Comparison of ENCODE assay signal across 7 cellular contexts in the genomic region with DNA sequence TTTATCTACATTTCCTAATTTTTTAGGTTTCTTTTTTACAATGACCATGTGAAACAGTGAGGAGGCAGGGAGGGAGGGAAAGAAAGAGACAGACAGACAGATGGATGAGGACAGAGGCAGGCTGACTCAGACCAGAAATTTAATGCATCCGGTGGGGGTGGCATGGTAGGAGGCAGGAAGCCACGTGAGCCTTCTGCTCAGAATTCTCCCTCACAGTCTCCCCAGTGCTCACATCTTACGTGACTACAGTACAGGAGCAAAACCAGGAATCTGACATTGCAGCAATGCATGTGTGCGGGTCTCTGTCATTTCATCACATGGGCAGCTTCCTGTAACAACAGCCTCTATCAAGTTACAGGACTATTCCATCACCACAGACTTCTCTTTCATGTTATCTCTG. TPM values are rescaled to one million over a fixed set of nuclear protein-coding genes. Genes with fewer than 3 reads are reported as not detected.
DNase-seq lines count a peak whose midpoint lies in the region; ATAC-seq lines count a peak whose summit lies in the region.
"Not testable (repeated sequence)": the region's sequence is repeated elsewhere in the genome, so short reads cannot be mapped to it uniquely, and the experiment has no call there.

No MANE protein-coding gene starts in this region.

- H3K36me3 Mint-ChIP-seq in activated CD4-positive, alpha-beta T cell treated with anti-CD3 and anti-CD28 coated beads for 36 hours (ENCODE audit: low read depth); naive B cell: not testable (repeated sequence)

- DNase-seq in activated CD4-positive, alpha-beta T cell treated with anti-CD3 and anti-CD28 coated beads for 36 hours; naive B cell: not testable (repeated sequence)

- H3K27ac Mint-ChIP-seq in activated CD4-positive, alpha-beta T cell treated with anti-CD3 and anti-CD28 coated beads for 36 hours; naive B cell: not testable (repeated sequence)

- not testable (repeated sequence) for H3K4me3 Mint-ChIP-seq in activated CD4-positive, alpha-beta T cell treated with anti-CD3 and anti-CD28 coated beads for 36 hours; naive B cell

- not testable (repeated sequence) for H3K4me1 Mint-ChIP-seq in activated CD4-positive, alpha-beta T cell treated with anti-CD3 and anti-CD28 coated beads for 36 hours; naive B cell

- POLR2A ChIA-PET in activated CD4-positive, alpha-beta T cell treated with anti-CD3 and anti-CD28 coated beads for 36 hours (lab: Charles Lee), result not testable (repeated sequence)

- H3K27me3 Mint-ChIP-seq in activated CD4-positive, alpha-beta T cell treated with anti-CD3 and anti-CD28 coated beads for 36 hours; naive B cell: not testable (repeated sequence)

- ATAC-seq in GM18868 (IDR thresholded peaks at IDR 0.05; ENCODE audit: unreplicated experiment) (peak; percentile 96), GM19468 (IDR thresholded peaks at IDR 0.05; ENCODE audit: extremely low read depth, unreplicated experiment) (peak; percentile 92), HG02571 (IDR thresholded peaks at IDR 0.05; ENCODE audit: unreplicated experiment) (peak; percentile 97), HG03039 (IDR thresholded peaks at IDR 0.05; ENCODE audit: unreplicated experiment) (peak; percentile 97), HG03457 (IDR thresholded peaks at IDR 0.05; ENCODE audit: unreplicated experiment) (peak; percentile 96), naive B cell (ENCODE audit: low read depth in 2 of 2) (peak; percentile 70 to 83)
- peak; percentile 96 for ATAC-seq in activated CD4-positive, alpha-beta T cell treated with anti-CD3 and anti-CD28 coated beads for 36 hours

- CTCF ChIA-PET in activated CD4-positive, alpha-beta T cell treated with anti-CD3 and anti-CD28 coated beads for 36 hours (lab: Charles Lee), result not testable (repeated sequence)

- H3K9me3 Mint-ChIP-seq in activated CD4-positive, alpha-beta T cell treated with anti-CD3 and anti-CD28 coated beads for 36 hours (ENCODE audit: low read depth); naive B cell: not testable (repeated sequence)

- intact Hi-C loops in activated CD4-positive, alpha-beta T cell treated with anti-CD3 and anti-CD28 coated beads for 36 hours (cut with DNase I, micrococcal nuclease), result not testable (repeated sequence)

RNA-seq across cellular contexts. Expression of a gene that starts 2.3 kb away (rescaled TPM):
- under 1 TPM in 1 of 2 experiments, not detected in 1; 0.16 TPM for total RNA-seq in activated CD4-positive, alpha-beta T cell treated with anti-CD3 and anti-CD28 coated beads for 36 hours
- polyA plus RNA-seq in naive B cell (ENCODE audit: low read depth in 6 of 6), result 1 to 10 TPM in 3 of 6 donors, under 1 TPM in 3; 0.58 to 1.6 (median 0.86) TPM
